ENCODE assay signal across 2 cellular contexts in genomic region chr5:746258-746761, GRCh38.
TF ChIP-seq lines count a peak whose summit lies in the region.

No MANE protein-coding gene starts in this region.

TF ChIP-seq in SK-N-SH, 30 proteins besides CTCF, POLR2A, EP300 and RAD21 (continued from another document):
- TF ChIP-seq RXRA (IDR thresholded peaks at IDR 0.05; ENCODE audit: borderline replicate concordance, low read depth) = no peak
- no peak for TF ChIP-seq POLR2AphosphoS5 (IDR thresholded peaks at IDR 0.05; ENCODE audit: low read depth, low read length)
- no peak for TF ChIP-seq MAX (IDR thresholded peaks at IDR 0.05; ENCODE audit: low read depth)
- TF ChIP-seq, protein P1, sequence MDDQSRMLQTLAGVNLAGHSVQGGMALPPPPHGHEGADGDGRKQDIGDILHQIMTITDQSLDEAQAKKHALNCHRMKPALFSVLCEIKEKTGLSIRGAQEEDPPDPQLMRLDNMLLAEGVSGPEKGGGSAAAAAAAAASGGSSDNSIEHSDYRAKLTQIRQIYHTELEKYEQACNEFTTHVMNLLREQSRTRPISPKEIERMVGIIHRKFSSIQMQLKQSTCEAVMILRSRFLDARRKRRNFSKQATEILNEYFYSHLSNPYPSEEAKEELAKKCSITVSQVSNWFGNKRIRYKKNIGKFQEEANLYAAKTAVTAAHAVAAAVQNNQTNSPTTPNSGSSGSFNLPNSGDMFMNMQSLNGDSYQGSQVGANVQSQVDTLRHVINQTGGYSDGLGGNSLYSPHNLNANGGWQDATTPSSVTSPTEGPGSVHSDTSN (IDR thresholded peaks at IDR 0.05) = no peak
- TF ChIP-seq ELF1 (IDR thresholded peaks at IDR 0.05) = no peak
- TF ChIP-seq EZH2phosphoT487 (IDR thresholded peaks at IDR 0.05; ENCODE audit: borderline replicate concordance, low read depth) = no peak
- TF ChIP-seq GABPA (IDR thresholded peaks at IDR 0.05; ENCODE audit: low read depth) = no peak
- no peak for TF ChIP-seq CHD2 (IDR thresholded peaks at IDR 0.05; ENCODE audit: low read length, partially characterized antibody)
- no peak for TF ChIP-seq SMC3 (IDR thresholded peaks at IDR 0.05; ENCODE audit: low read depth, low read length)
- no peak for TF ChIP-seq IRF3 (IDR thresholded peaks at IDR 0.05; ENCODE audit: low read depth, low read length)
- TF ChIP-seq FOXM1 (IDR thresholded peaks at IDR 0.05; ENCODE audit: low read depth) = no peak
- no peak for TF ChIP-seq USF1 (IDR thresholded peaks at IDR 0.05; ENCODE audit: borderline replicate concordance, low read depth)

TF ChIP-seq in SK-N-SH treated with all-trans-retinoic acid at 6 μM for 48 hours, 23 proteins besides CTCF, POLR2A, EP300 and RAD21 (continued from another document):
- TF ChIP-seq, protein P2, sequence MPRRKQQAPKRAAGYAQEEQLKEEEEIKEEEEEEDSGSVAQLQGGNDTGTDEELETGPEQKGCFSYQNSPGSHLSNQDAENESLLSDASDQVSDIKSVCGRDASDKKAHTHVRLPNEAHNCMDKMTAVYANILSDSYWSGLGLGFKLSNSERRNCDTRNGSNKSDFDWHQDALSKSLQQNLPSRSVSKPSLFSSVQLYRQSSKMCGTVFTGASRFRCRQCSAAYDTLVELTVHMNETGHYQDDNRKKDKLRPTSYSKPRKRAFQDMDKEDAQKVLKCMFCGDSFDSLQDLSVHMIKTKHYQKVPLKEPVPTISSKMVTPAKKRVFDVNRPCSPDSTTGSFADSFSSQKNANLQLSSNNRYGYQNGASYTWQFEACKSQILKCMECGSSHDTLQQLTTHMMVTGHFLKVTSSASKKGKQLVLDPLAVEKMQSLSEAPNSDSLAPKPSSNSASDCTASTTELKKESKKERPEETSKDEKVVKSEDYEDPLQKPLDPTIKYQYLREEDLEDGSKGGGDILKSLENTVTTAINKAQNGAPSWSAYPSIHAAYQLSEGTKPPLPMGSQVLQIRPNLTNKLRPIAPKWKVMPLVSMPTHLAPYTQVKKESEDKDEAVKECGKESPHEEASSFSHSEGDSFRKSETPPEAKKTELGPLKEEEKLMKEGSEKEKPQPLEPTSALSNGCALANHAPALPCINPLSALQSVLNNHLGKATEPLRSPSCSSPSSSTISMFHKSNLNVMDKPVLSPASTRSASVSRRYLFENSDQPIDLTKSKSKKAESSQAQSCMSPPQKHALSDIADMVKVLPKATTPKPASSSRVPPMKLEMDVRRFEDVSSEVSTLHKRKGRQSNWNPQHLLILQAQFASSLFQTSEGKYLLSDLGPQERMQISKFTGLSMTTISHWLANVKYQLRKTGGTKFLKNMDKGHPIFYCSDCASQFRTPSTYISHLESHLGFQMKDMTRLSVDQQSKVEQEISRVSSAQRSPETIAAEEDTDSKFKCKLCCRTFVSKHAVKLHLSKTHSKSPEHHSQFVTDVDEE (CRISPR knock-in tag; IDR thresholded peaks at IDR 0.05) = no peak
- no peak for TF ChIP-seq BACH2 (CRISPR knock-in tag; IDR thresholded peaks at IDR 0.05; ENCODE audit: borderline replicate concordance)
- no peak for TF ChIP-seq ZNF70 (CRISPR knock-in tag; IDR thresholded peaks at IDR 0.05)
- TF ChIP-seq OSR1 (CRISPR knock-in tag; IDR thresholded peaks at IDR 0.05) = no peak
- no peak for TF ChIP-seq CREB5 (CRISPR knock-in tag; IDR thresholded peaks at IDR 0.05; ENCODE audit: low read depth)
- TF ChIP-seq ZNF565 (CRISPR knock-in tag; conservative IDR thresholded peaks at IDR 0.05; ENCODE audit: low read depth) = no peak
- no peak for TF ChIP-seq SNAI2 (CRISPR knock-in tag; IDR thresholded peaks at IDR 0.05)
